10 cellular contexts compared by ENCODE assay signal in genomic region chr12:49093746-49094103, GRCh38. TPM values are rescaled to one million over a fixed set of nuclear protein-coding genes. Genes with fewer than 3 reads are reported as not detected.
DNase-seq lines count a peak whose midpoint lies in the region; ATAC-seq and TF ChIP-seq lines count a peak whose summit lies in the region.
"Had no signal": no experiment of that assay in that cellular context is flagged by ENCODE, and none has a peak within 500 bp of the region (broad histone marks: within the 10 kb centered on the region; RNA-seq: fewer than 3 reads in every experiment).

No MANE protein-coding gene starts in this region.

- no peak overlapping the region for H3K4me3 ChIP-seq in trophoblast cell (ENCODE audit: low read depth, low read length)

- H3K9me3 Mint-ChIP-seq in Calu3 (ENCODE audit: low read depth, unreplicated experiment), result no peaks in the 10 kb centered on the region

- no peak overlapping the region for H2AFZ ChIP-seq in trophoblast cell (ENCODE audit: insufficient read depth, low read length, poor library complexity)

- peak in 1 of 2 donors; percentile 18 for ATAC-seq in left cardiac atrium
- ATAC-seq in HG03097 (IDR thresholded peaks at IDR 0.05; ENCODE audit: low FRiP score, unreplicated experiment), result no peak
- ATAC-seq: activated CD4-positive, alpha-beta T cell treated with anti-CD3 and anti-CD28 coated beads for 36 hours had no signal

- no peak overlapping the region for H3K4ac ChIP-seq in trophoblast cell (ENCODE audit: low read depth, low read length)

- H2BK12ac ChIP-seq in trophoblast cell (ENCODE audit: low read length), result no peak overlapping the region

- no peak overlapping the region for H3K27ac Mint-ChIP-seq in Calu3 (ENCODE audit: unreplicated experiment)
- H3K27ac Mint-ChIP-seq: activated CD4-positive, alpha-beta T cell treated with anti-CD3 and anti-CD28 coated beads for 36 hours had no signal

- H3K4me1 Mint-ChIP-seq in Calu3 (ENCODE audit: low read depth, unreplicated experiment), result peaks cover 9% of the 10 kb centered on the region

- peaks cover 16 to 21% of the 10 kb centered on the region in 2 experiments for H3K36me3 ChIP-seq in trophoblast cell (ENCODE audit: control insufficient read depth in 1 of 2, insufficient read depth in 2 of 2, low read length in 2 of 2)

- no peak overlapping the region for H3K9ac ChIP-seq in trophoblast cell (ENCODE audit: low read length)

- no peak overlapping the region for H2BK5ac ChIP-seq in trophoblast cell (ENCODE audit: low read depth, low read length, poor library complexity)

- WGBS in trophoblast cell (ENCODE audit: extremely low coverage, insufficient coverage, insufficient read length), result no CpG with 5 or more reads among the region's 10 CpGs

- H4K12ac ChIP-seq in trophoblast cell (ENCODE audit: low read depth, low read length), result no peak overlapping the region

- H3K4me1 ChIP-seq in trophoblast cell (ENCODE audit: control insufficient read depth in 1 of 2, insufficient read depth in 2 of 2, low read length in 2 of 2), result peaks cover 12 to 29% of the 10 kb centered on the region in 2 experiments

- H4K91ac ChIP-seq in trophoblast cell (ENCODE audit: low read depth, low read length), result no peak overlapping the region

- peaks cover 10% of the 10 kb centered on the region for H3K36me3 Mint-ChIP-seq in Calu3 (ENCODE audit: insufficient read depth, unreplicated experiment)

- peaks cover 66% of the 10 kb centered on the region for H3K27me3 ChIP-seq in trophoblast cell (ENCODE audit: insufficient read depth, low read length)

- no peak overlapping the region for H3K23ac ChIP-seq in trophoblast cell (ENCODE audit: low read length)

- H3K4me3 Mint-ChIP-seq in Calu3 (ENCODE audit: low read depth, unreplicated experiment), result peak overlapping the region; percentile 42
- H3K4me3 Mint-ChIP-seq: activated CD4-positive, alpha-beta T cell treated with anti-CD3 and anti-CD28 coated beads for 36 hours had no signal

- no peak overlapping the region for H3K14ac ChIP-seq in trophoblast cell (ENCODE audit: low read length)

- no peak overlapping the region for H2BK120ac ChIP-seq in trophoblast cell (ENCODE audit: insufficient read depth, low read length, poor library complexity)

- CTCF ChIA-PET in Calu3 (lab: Charles Lee), result interaction anchor here (1.9 kb wide), 1 partner anchor 10 kb away, joined by 8 read pairs; no protein-coding TSS in a partner anchor

- H3K79me1 ChIP-seq in trophoblast cell (ENCODE audit: low read length), result no peaks in the 10 kb centered on the region

- no peak overlapping the region for H2AK5ac ChIP-seq in trophoblast cell (ENCODE audit: low read length)

- H4K8ac ChIP-seq in trophoblast cell (ENCODE audit: low read depth, low read length), result no peak overlapping the region

- DNase-seq in Calu3 (no peak), NCI-H69 (lab: John Stamatoyannopoulos, UW) (peak; percentile 69), left cardiac atrium (peak; percentile 52), trophoblast cell (no peak), D341Med (ENCODE audit: low spot score) (no peak), SIG-M5 treated with dmso at 0.1 percent for 504 hours (lab: John Stamatoyannopoulos, UW; ENCODE audit: unreplicated experiment) (no peak)
- DNase-seq in stimulated activated CD4-positive, alpha-beta T cell treated with anti-CD3 and anti-CD28 coated beads, Interleukin-2, amount 100 ng/mL, for 24 hours, result no peak

- H3K27me3 Mint-ChIP-seq in Calu3 (ENCODE audit: unreplicated experiment), result peaks cover 63% of the 10 kb centered on the region

- H3K4me2 ChIP-seq in trophoblast cell (ENCODE audit: low read length), result peak overlapping the region; percentile 41

- no peak overlapping the region for H3K27ac ChIP-seq in trophoblast cell (ENCODE audit: low read depth, low read length)
- H3K27ac ChIP-seq: ascending aorta had no signal

- no TSS peak for BruUV-seq in Calu3 (replicated peaks; lab: Mats Ljungman, UMichigan)

- no peak overlapping the region for H3K18ac ChIP-seq in trophoblast cell (ENCODE audit: low read length)

- intact Hi-C loops in Calu3 (cut with micrococcal nuclease; ENCODE audit: unreplicated experiment), result no loop called here
- intact Hi-C loops in left cardiac atrium (cut with DNase I), result no loop called here

- TF ChIP-seq CTCF in Calu3 (IDR thresholded peaks at IDR 0.05; ENCODE audit: unreplicated experiment), result no peak

- H3K9me3 ChIP-seq in trophoblast cell (ENCODE audit: insufficient read depth, low read depth, low read length), result peaks cover 6% of the 10 kb centered on the region
- H3K9me3 ChIP-seq: ascending aorta had no signal

- no peaks in the 10 kb centered on the region for H3K79me2 ChIP-seq in trophoblast cell (ENCODE audit: control insufficient read depth, insufficient read depth, low read length, poor library complexity)

RNA-seq across cellular contexts. Expression of gene DHH, which starts 0.9 kb away (rescaled TPM):
- total RNA-seq in Calu3 (2022), result not detected in 2 replicates
- 1 to 10 TPM in 1 of 2 donors, under 1 TPM in 1; 0.97 to 1.0 TPM for total RNA-seq in left cardiac atrium
- 0.11 and 0.12 TPM in 2 replicates for polyA plus RNA-seq in trophoblast cell (2013)
- total RNA-seq: activated CD4-positive, alpha-beta T cell treated with anti-CD3 and anti-CD28 coated beads for 36 hours had no signal

RNA-seq across cellular contexts. Expression of gene LMBR1L, which starts 16.9 kb away (rescaled TPM):
- total RNA-seq in Calu3 (2022), result 23.3 and 26.4 TPM in 2 replicates
- 10 to 100 TPM; 24.4 to 46.0 TPM for total RNA-seq in left cardiac atrium
- polyA plus RNA-seq in trophoblast cell (2013), result 29.4 and 33.5 TPM in 2 replicates

RNA-seq across cellular contexts. Expression of gene RHEBL1, which starts 23.9 kb away (rescaled TPM):
- 2.0 and 2.6 TPM in 2 replicates for total RNA-seq in Calu3 (2022)
- total RNA-seq in left cardiac atrium, result under 1 TPM; 0.24 to 0.41 TPM
- polyA plus RNA-seq in trophoblast cell (2013), result 0.89 and 1.0 TPM in 2 replicates
- total RNA-seq: ascending aorta had no signal

RNA-seq across cellular contexts. Expression of gene KMT2D, which starts 33.1 kb away (rescaled TPM):
- 72.9 and 79.7 TPM in 2 replicates for total RNA-seq in Calu3 (2022)
- total RNA-seq in left cardiac atrium, result 10 to 100 TPM; 44.1 to 47.4 TPM
- 21.1 and 21.8 TPM in 2 replicates for polyA plus RNA-seq in trophoblast cell (2013)

RNA-seq across cellular contexts. Expression of gene TUBA1B, which starts 37.5 kb away (rescaled TPM):
- 690 and 793 TPM in 2 replicates for total RNA-seq in Calu3 (2022)
- 100 to 1,000 TPM; 577 to 615 TPM for total RNA-seq in left cardiac atrium
- 1,793 and 1,895 TPM in 2 replicates for polyA plus RNA-seq in trophoblast cell (2013)

Comparison
In these comparisons a context has a peak if more than half of its experiments do, and no peak if none do; other contexts are left out.
1. DNase-seq: peak in NCI-H69 (single experiment) and left cardiac atrium (single experiment); none in Calu3 (single experiment), trophoblast cell (0 of 2), D341Med (single experiment), SIG-M5 treated with dmso at 0.1 percent for 504 hours (single experiment) and stimulated activated CD4-positive, alpha-beta T cell treated with anti-CD3 and anti-CD28 coated beads, Interleukin-2, amount 100 ng/mL, for 24 hours (0 of 2).